ENCODE assay signal across 19 cellular contexts in the genomic region with DNA sequence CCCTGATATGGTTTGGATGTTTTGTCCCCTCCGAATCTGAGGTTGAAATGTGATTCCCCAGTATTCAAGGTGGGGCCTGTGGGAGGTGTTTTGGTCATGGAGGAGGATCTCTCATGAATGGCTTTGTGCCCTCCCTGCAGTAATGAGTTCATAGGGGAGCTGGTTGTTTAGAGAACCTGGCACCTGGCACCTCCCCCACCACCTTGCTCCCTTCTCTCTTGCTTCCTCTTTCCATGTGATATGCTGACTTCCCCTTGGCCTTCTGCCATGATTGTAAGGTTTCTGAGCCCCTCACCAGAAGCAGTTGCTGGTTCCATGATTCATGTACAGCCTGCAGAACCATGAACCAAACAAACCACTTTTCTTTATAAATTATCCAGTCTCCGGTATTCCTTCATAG.
DNase-seq lines count a peak whose midpoint lies in the region; ATAC-seq and TF ChIP-seq lines count a peak whose summit lies in the region.
"Had no signal": no experiment of that assay in that cellular context is flagged by ENCODE, and none has a peak within 500 bp of the region (broad histone marks: within the 10 kb centered on the region; RNA-seq: fewer than 3 reads in every experiment).

No MANE protein-coding gene starts in this region.

- H3K9ac ChIP-seq in iPS-18a (ENCODE audit: low read length) = no peak overlapping the region

- H3K4me3 ChIP-seq in NB4 (ENCODE audit: low read depth, low read length) (no peak overlapping the region), iPS-18a (ENCODE audit: low read length) (peak overlapping the region; percentile 20)
- H3K4me3 ChIP-seq: left ventricle myocardium inferior, sigmoid colon, vagina had no signal

- ATAC-seq in GM18520 (IDR thresholded peaks at IDR 0.05; ENCODE audit: unreplicated experiment) = no peak
- no peak for ATAC-seq in stimulated activated naive CD8-positive, alpha-beta T cell treated with anti-CD3 and anti-CD28 coated beads, Interleukin-15, Interleukin-2, amounts not matched to agents 100 U/mL and 50 U/mL, for 24 hours
- ATAC-seq: natural killer cell treated with Interleukin-12 subunit alpha and Interleukin-12 subunit beta and Interleukin-15 and Interleukin-18, amount 100 ng/mL, for 72 hours; SK-N-SH treated with all-trans-retinoic acid at 6 μM for 48 hours had no signal

- peaks cover 9% of the 10 kb centered on the region for H3K4me1 ChIP-seq in iPS-18a (ENCODE audit: control insufficient read depth, low read depth, low read length)
- H3K4me1 ChIP-seq: left ventricle myocardium inferior, sigmoid colon, vagina had no signal

- no peaks in the 10 kb centered on the region for H3K9me3 ChIP-seq in iPS-18a (ENCODE audit: control insufficient read depth, low read depth, low read length)
- H3K9me3 ChIP-seq: sigmoid colon, vagina had no signal

- no peak for TF ChIP-seq CTCF in NB4 (IDR thresholded peaks at IDR 0.05; ENCODE audit: low read depth, low read length)

- DNase-seq in GF-D8 (lab: John Stamatoyannopoulos, UW) = peak; percentile 38
- peak; percentile 66 for DNase-seq in NB4 (ENCODE audit: low read depth)
- DNase-seq in SKM-1 (lab: John Stamatoyannopoulos, UW; ENCODE audit: unreplicated experiment) = peak; percentile 31
- no peak for DNase-seq in kidney glomerular epithelial cell (lab: John Stamatoyannopoulos, UW)
- DNase-seq in NCI-H1694 treated with DMSO at 0.1 percent for 48 hours (lab: John Stamatoyannopoulos, UW) = no peak
- no peak for DNase-seq in stimulated activated naive CD8-positive, alpha-beta T cell treated with anti-CD3 and anti-CD28 coated beads, Interleukin-15, Interleukin-2, amounts not matched to agents 100 U/mL and 50 U/mL, for 24 hours
- DNase-seq: ACHN, DMS 273 treated with DMSO at 0.1 percent for 48 hours, left ventricle myocardium inferior, midbrain, NCI-H774, posterior cingulate gyrus, sigmoid colon had no signal

- H3K36me3 ChIP-seq in iPS-18a (ENCODE audit: control insufficient read depth, low read depth, low read length) = no peaks in the 10 kb centered on the region
- H3K36me3 ChIP-seq: left ventricle myocardium inferior, sigmoid colon, vagina had no signal

- no peak for TF ChIP-seq POLR2A in NB4 (IDR thresholded peaks at IDR 0.05; ENCODE audit: extremely low read depth, insufficient read length)

- H3K27ac ChIP-seq in iPS-18a (ENCODE audit: low read length) = no peak overlapping the region
- H3K27ac ChIP-seq: C4-2B, left ventricle myocardium inferior, sigmoid colon, vagina had no signal

- no peaks in the 10 kb centered on the region for H3K27me3 ChIP-seq in iPS-18a (ENCODE audit: control insufficient read depth, insufficient read depth, low read length)
- H3K27me3 ChIP-seq: sigmoid colon, vagina had no signal

Comparison
In these comparisons a context has a peak if more than half of its experiments do, and no peak if none do; other contexts are left out.
1. DNase-seq: peak in GF-D8 (single experiment), NB4 (single experiment) and SKM-1 (single experiment); none in kidney glomerular epithelial cell (single experiment), NCI-H1694 treated with DMSO at 0.1 percent for 48 hours (single experiment) and stimulated activated naive CD8-positive, alpha-beta T cell treated with anti-CD3 and anti-CD28 coated beads, Interleukin-15, Interleukin-2, amounts not matched to agents 100 U/mL and 50 U/mL, for 24 hours (single experiment).